ENCODE assay signal across 8 cellular contexts in the genomic region with DNA sequence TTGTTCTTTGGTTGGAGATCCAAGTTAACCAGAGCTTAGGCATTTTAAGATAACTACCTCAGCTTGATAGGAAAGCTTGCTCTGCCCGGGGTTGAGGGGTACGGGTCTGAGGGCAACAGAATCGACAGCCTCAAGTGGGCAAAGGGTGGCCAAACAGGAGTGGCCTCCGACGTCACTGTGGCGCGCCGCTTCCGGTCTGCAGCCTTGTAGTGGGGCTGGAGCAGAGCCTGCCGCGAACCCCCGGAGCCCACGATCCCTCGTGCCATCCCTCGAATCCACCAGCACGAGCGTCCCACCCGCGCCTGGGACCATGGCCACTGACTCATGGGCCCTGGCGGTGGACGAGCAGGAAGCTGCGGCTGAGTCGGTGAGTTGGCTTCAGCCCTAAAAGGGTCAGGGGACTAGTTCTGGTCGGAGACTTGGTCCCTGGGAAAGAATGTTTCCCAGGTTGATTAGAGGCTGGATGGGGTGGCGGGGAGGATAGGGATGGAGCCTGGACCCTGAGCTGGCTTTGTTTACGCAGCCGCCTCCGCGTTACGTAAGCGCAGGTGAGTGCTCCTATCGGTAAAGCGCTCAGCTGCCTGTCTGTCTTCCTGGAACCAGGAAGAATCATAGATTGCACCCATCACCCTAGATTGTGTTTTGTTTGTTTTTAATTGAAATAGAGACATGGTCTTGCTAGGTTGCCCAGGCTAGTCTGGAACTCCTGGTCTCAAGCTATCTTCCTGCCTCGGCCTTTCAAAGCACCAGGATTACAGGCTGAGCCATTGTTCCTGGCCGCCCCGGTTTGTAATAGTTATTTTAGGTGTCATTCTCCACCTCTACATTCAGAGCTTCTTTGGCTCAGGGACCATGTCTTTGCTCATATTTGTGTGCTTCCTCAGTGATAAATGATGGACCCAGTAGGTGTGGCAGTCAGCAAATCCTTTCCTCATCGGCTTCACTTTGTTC. TPM values are rescaled to one million over a fixed set of nuclear protein-coding genes. Genes with fewer than 3 reads are reported as not detected.
DNase-seq lines count a peak whose midpoint lies in the region; ATAC-seq and TF ChIP-seq lines count a peak whose summit lies in the region.

A gene (plus strand): TSS at position 199 of the 951 bp plus-strand sequence. CDS start 112 bp downstream, at position 311.

- peak within 1 kb of the TSS; percentile 90 for H3K27ac Mint-ChIP-seq in activated T-helper 1 cell treated with anti-CD3 and anti-CD28 coated beads, Interleukin-12 subunit alpha, Interleukin-12 subunit beta, Interleukin-2, Interleukin-4 antibody, amounts not matched to agents 30 ng/mL and 10 ng/mL and 1 ng/mL, durations not matched to agents 14 hours and 24 hours and 36 hours
- peak within 1 kb of the TSS; percentile 96 for H3K27ac Mint-ChIP-seq in stimulated activated memory B cell treated with anti-CD40 and anti-IgM and Interleukin-4, amounts not matched to agents 10 μg/mL and 1 μg/mL and 100 μg/mL, for 72 hours

- H3K4me1 Mint-ChIP-seq in activated T-helper 1 cell treated with anti-CD3 and anti-CD28 coated beads, Interleukin-12 subunit alpha, Interleukin-12 subunit beta, Interleukin-2, Interleukin-4 antibody, amounts not matched to agents 30 ng/mL and 10 ng/mL and 1 ng/mL, durations not matched to agents 14 hours and 24 hours and 36 hours (ENCODE audit: low read depth) = peaks cover 39% of the 10 kb centered on the region
- peaks cover 46% of the 10 kb centered on the region for H3K4me1 Mint-ChIP-seq in stimulated activated memory B cell treated with anti-CD40 and anti-IgM and Interleukin-4, amounts not matched to agents 10 μg/mL and 1 μg/mL and 100 μg/mL, for 72 hours

- peak within 1 kb of the TSS; percentile 95 for H3K9ac ChIP-seq in HUES48 (ENCODE audit: low read depth, low read length)

- intact Hi-C loops in activated T-helper 1 cell treated with anti-CD3 and anti-CD28 coated beads, Interleukin-12 subunit alpha, Interleukin-12 subunit beta, Interleukin-2, Interleukin-4 antibody, amounts not matched to agents 30 ng/mL and 10 ng/mL and 1 ng/mL, durations not matched to agents 14 hours and 24 hours and 36 hours (cut with micrococcal nuclease) = loop anchor here (1.0 to 2.0 kb wide), 2 partner anchors 10 to 48 kb away; a partner anchor contains a TSS

- H3K9me3 ChIP-seq in HUES48 (ENCODE audit: control insufficient read depth, insufficient read depth, low read length) = no peaks in the 10 kb centered on the region

- peak; percentile 74 for ATAC-seq in GM19467 (IDR thresholded peaks at IDR 0.05; ENCODE audit: unreplicated experiment)
- peak; percentile 95 for ATAC-seq in stimulated activated memory B cell treated with anti-CD40 and anti-IgM and Interleukin-4, amounts not matched to agents 10 μg/mL and 1 μg/mL and 100 μg/mL, for 72 hours

- peaks cover 3% of the 10 kb centered on the region for H3K27me3 Mint-ChIP-seq in activated T-helper 1 cell treated with anti-CD3 and anti-CD28 coated beads, Interleukin-12 subunit alpha, Interleukin-12 subunit beta, Interleukin-2, Interleukin-4 antibody, amounts not matched to agents 30 ng/mL and 10 ng/mL and 1 ng/mL, durations not matched to agents 14 hours and 24 hours and 36 hours (ENCODE audit: insufficient read depth)
- H3K27me3 Mint-ChIP-seq in stimulated activated memory B cell treated with anti-CD40 and anti-IgM and Interleukin-4, amounts not matched to agents 10 μg/mL and 1 μg/mL and 100 μg/mL, for 72 hours = no peaks in the 10 kb centered on the region

- H3K27ac ChIP-seq in C4-2B (peak within 1 kb of the TSS; percentile 82), HUES48 (ENCODE audit: low read depth, low read length) (peak within 1 kb of the TSS; percentile 99)

- no peak for TF ChIP-seq CTCF in C4-2B (conservative IDR thresholded peaks at IDR 0.05)

- H3K9me3 Mint-ChIP-seq in activated T-helper 1 cell treated with anti-CD3 and anti-CD28 coated beads, Interleukin-12 subunit alpha, Interleukin-12 subunit beta, Interleukin-2, Interleukin-4 antibody, amounts not matched to agents 30 ng/mL and 10 ng/mL and 1 ng/mL, durations not matched to agents 14 hours and 24 hours and 36 hours = peaks cover 9% of the 10 kb centered on the region
- H3K9me3 Mint-ChIP-seq in stimulated activated memory B cell treated with anti-CD40 and anti-IgM and Interleukin-4, amounts not matched to agents 10 μg/mL and 1 μg/mL and 100 μg/mL, for 72 hours = peaks cover 8% of the 10 kb centered on the region

- H3K4me1 ChIP-seq in HUES48 (ENCODE audit: control insufficient read depth, insufficient read depth, low read length) = no peaks in the 10 kb centered on the region

- DNase-seq in activated T-helper 1 cell treated with anti-CD3 and anti-CD28 coated beads, Interleukin-12 subunit alpha, Interleukin-12 subunit beta, Interleukin-2, Interleukin-4 antibody, amounts not matched to agents 30 ng/mL and 10 ng/mL and 1 ng/mL, durations not matched to agents 14 hours and 24 hours and 36 hours (ENCODE audit: low spot score) = peak; percentile 58
- DNase-seq in fibroblast of gingiva (ENCODE audit: low read depth) (peak; percentile 70), myocyte (ENCODE audit: low read depth) (peak; percentile 79)

- H3K36me3 Mint-ChIP-seq in activated T-helper 1 cell treated with anti-CD3 and anti-CD28 coated beads, Interleukin-12 subunit alpha, Interleukin-12 subunit beta, Interleukin-2, Interleukin-4 antibody, amounts not matched to agents 30 ng/mL and 10 ng/mL and 1 ng/mL, durations not matched to agents 14 hours and 24 hours and 36 hours (ENCODE audit: low read depth) = peaks cover 23% of the 10 kb centered on the region
- peaks cover 22% of the 10 kb centered on the region for H3K36me3 Mint-ChIP-seq in stimulated activated memory B cell treated with anti-CD40 and anti-IgM and Interleukin-4, amounts not matched to agents 10 μg/mL and 1 μg/mL and 100 μg/mL, for 72 hours

- peak within 1 kb of the TSS; percentile 99 for H3K4me3 ChIP-seq in HUES48 (ENCODE audit: low read depth, low read length)

- H3K36me3 ChIP-seq in HUES48 (ENCODE audit: control insufficient read depth, insufficient read depth, low read length) = peaks cover 10% of the 10 kb centered on the region; the same call in 1 of the 2 replicates

- peak within 1 kb of the TSS; percentile 95 for H3K4me3 Mint-ChIP-seq in activated T-helper 1 cell treated with anti-CD3 and anti-CD28 coated beads, Interleukin-12 subunit alpha, Interleukin-12 subunit beta, Interleukin-2, Interleukin-4 antibody, amounts not matched to agents 30 ng/mL and 10 ng/mL and 1 ng/mL, durations not matched to agents 14 hours and 24 hours and 36 hours
- H3K4me3 Mint-ChIP-seq in stimulated activated memory B cell treated with anti-CD40 and anti-IgM and Interleukin-4, amounts not matched to agents 10 μg/mL and 1 μg/mL and 100 μg/mL, for 72 hours = peak within 1 kb of the TSS; percentile 91

- no peaks in the 10 kb centered on the region for H3K27me3 ChIP-seq in HUES48 (ENCODE audit: control insufficient read depth, insufficient read depth, low read length)

TF ChIP-seq in PFSK-1, 5 proteins besides CTCF, POLR2A, EP300 and RAD21:
- TF ChIP-seq TAF1 (IDR thresholded peaks at IDR 0.05; ENCODE audit: borderline replicate concordance, insufficient read depth, low read length) = 0 out of 2 replicates have a peak, but pooled peaks have one; percentile 37
- no peak for TF ChIP-seq SIN3A (IDR thresholded peaks at IDR 0.05; ENCODE audit: borderline replicate concordance, insufficient read depth, low read length)
- TF ChIP-seq, protein P1, sequence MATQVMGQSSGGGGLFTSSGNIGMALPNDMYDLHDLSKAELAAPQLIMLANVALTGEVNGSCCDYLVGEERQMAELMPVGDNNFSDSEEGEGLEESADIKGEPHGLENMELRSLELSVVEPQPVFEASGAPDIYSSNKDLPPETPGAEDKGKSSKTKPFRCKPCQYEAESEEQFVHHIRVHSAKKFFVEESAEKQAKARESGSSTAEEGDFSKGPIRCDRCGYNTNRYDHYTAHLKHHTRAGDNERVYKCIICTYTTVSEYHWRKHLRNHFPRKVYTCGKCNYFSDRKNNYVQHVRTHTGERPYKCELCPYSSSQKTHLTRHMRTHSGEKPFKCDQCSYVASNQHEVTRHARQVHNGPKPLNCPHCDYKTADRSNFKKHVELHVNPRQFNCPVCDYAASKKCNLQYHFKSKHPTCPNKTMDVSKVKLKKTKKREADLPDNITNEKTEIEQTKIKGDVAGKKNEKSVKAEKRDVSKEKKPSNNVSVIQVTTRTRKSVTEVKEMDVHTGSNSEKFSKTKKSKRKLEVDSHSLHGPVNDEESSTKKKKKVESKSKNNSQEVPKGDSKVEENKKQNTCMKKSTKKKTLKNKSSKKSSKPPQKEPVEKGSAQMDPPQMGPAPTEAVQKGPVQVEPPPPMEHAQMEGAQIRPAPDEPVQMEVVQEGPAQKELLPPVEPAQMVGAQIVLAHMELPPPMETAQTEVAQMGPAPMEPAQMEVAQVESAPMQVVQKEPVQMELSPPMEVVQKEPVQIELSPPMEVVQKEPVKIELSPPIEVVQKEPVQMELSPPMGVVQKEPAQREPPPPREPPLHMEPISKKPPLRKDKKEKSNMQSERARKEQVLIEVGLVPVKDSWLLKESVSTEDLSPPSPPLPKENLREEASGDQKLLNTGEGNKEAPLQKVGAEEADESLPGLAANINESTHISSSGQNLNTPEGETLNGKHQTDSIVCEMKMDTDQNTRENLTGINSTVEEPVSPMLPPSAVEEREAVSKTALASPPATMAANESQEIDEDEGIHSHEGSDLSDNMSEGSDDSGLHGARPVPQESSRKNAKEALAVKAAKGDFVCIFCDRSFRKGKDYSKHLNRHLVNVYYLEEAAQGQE (IDR thresholded peaks at IDR 0.05; ENCODE audit: insufficient read depth in 1 of 2, low read depth in 2 of 2, low read length in 2 of 2) = no peak
- TF ChIP-seq POLR2AphosphoS5 (IDR thresholded peaks at IDR 0.05; ENCODE audit: low read depth, low read length) = peak; percentile 65
- TF ChIP-seq FOXP2 (optimal IDR thresholded peaks at IDR 0.05; ENCODE audit: borderline replicate concordance, extremely low read depth, extremely low read length, insufficient read depth) = peak; percentile 61

RNA-seq across cellular contexts. Expression of the gene that starts here (rescaled TPM):
- polyA plus RNA-seq in PFSK-1 (2012; ENCODE audit: insufficient read length, low read depth) = 40.0 TPM
- 28.0 and 31.2 TPM in 2 replicates for total RNA-seq in activated T-helper 1 cell treated with anti-CD3 and anti-CD28 coated beads, Interleukin-12 subunit alpha, Interleukin-12 subunit beta, Interleukin-2, Interleukin-4 antibody, amounts not matched to agents 30 ng/mL and 10 ng/mL and 1 ng/mL, durations not matched to agents 14 hours and 24 hours and 36 hours
- total RNA-seq in myocyte = 20.7 and 22.3 TPM in 2 replicates
- polyA plus RNA-seq in myocyte (2012) = 26.6 TPM

Comparison
In these comparisons a context has a peak if more than half of its experiments do, and no peak if none do; other contexts are left out.
1. Peak in every context shown above with its lines: DNase-seq, ATAC-seq, H3K4me3 ChIP-seq and H3K27ac ChIP-seq.